ENCODE assay signal across 1 cellular context in genomic region chr11:65428578-65429068, GRCh38.
TF ChIP-seq lines count a peak whose summit lies in the region.

No MANE protein-coding gene starts in this region.

TF ChIP-seq in K562, 482 proteins besides CTCF, POLR2A, EP300 and RAD21 (continued from another document and continues in another):
- TF ChIP-seq, protein P1, sequence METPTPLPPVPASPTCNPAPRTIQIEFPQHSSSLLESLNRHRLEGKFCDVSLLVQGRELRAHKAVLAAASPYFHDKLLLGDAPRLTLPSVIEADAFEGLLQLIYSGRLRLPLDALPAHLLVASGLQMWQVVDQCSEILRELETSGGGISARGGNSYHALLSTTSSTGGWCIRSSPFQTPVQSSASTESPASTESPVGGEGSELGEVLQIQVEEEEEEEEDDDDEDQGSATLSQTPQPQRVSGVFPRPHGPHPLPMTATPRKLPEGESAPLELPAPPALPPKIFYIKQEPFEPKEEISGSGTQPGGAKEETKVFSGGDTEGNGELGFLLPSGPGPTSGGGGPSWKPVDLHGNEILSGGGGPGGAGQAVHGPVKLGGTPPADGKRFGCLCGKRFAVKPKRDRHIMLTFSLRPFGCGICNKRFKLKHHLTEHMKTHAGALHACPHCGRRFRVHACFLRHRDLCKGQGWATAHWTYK (CRISPR knock-in tag; IDR thresholded peaks at IDR 0.05) = no peak
- TF ChIP-seq, protein P2, sequence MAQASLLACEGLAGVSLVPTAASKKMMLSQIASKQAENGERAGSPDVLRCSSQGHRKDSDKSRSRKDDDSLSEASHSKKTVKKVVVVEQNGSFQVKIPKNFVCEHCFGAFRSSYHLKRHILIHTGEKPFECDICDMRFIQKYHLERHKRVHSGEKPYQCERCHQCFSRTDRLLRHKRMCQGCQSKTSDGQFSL (CRISPR knock-in tag; IDR thresholded peaks at IDR 0.05) = no peak
- TF ChIP-seq, protein P2 (tag; IDR thresholded peaks at IDR 0.05) = no peak
- peak; percentile 84 for TF ChIP-seq FIP1L1 (IDR thresholded peaks at IDR 0.05; ENCODE audit: low read depth, low read length, poor library complexity, severe bottlenecking)
- TF ChIP-seq CTCFL (IDR thresholded peaks at IDR 0.05; ENCODE audit: borderline replicate concordance, insufficient read depth, low read depth, low read length, poor library complexity, severe bottlenecking) = no peak
- TF ChIP-seq TCF7L2 (IDR thresholded peaks at IDR 0.05; ENCODE audit: low read depth, low read length) = no peak
- no peak for TF ChIP-seq NR3C1 (CRISPR knock-in tag; IDR thresholded peaks at IDR 0.05)
- TF ChIP-seq NR0B1 (IDR thresholded peaks at IDR 0.05; ENCODE audit: partially characterized antibody) = no peak
- TF ChIP-seq ZNF384 (IDR thresholded peaks at IDR 0.05; ENCODE audit: low read depth, low read length) = no peak
- TF ChIP-seq TCFL5 (CRISPR knock-in tag; conservative IDR thresholded peaks at IDR 0.05) = no peak
- no peak for TF ChIP-seq ZNF140 (CRISPR knock-in tag; IDR thresholded peaks at IDR 0.05)
- peak; percentile 53; the same call in 1 of the 2 replicates for TF ChIP-seq CHD2 (IDR thresholded peaks at IDR 0.05; ENCODE audit: low read depth, low read length)
- no peak for TF ChIP-seq CCAR2 (IDR thresholded peaks at IDR 0.05; ENCODE audit: low read depth, low read length)
- peak; percentile 1 for TF ChIP-seq POLR2B (IDR thresholded peaks at IDR 0.05; ENCODE audit: low read depth, partially characterized antibody)
- no peak; the same call in 1 of the 2 replicates for TF ChIP-seq ZKSCAN1 (IDR thresholded peaks at IDR 0.05; ENCODE audit: low read depth, low read length)
- TF ChIP-seq SUPT5H (IDR thresholded peaks at IDR 0.05) = peak; percentile 73
- TF ChIP-seq TCF7 (IDR thresholded peaks at IDR 0.05; ENCODE audit: borderline replicate concordance) = 0 out of 2 replicates have a peak, but pooled peaks have one; percentile 48
- no peak for TF ChIP-seq NCOA2 (IDR thresholded peaks at IDR 0.05; ENCODE audit: partially characterized antibody in 2 of 2)
- peak; percentile 83 for TF ChIP-seq RBM22 (IDR thresholded peaks at IDR 0.05; ENCODE audit: low read depth, low read length, poor library complexity, severe bottlenecking)
- TF ChIP-seq YY1 (IDR thresholded peaks at IDR 0.05; ENCODE audit: borderline replicate concordance in 1 of 3, control insufficient read depth in 1 of 3, extremely low read depth in 1 of 3, insufficient read depth in 3 of 3, insufficient read length in 1 of 3, insufficient replicate concordance in 2 of 3, low read depth in 1 of 3, low read length in 2 of 3) = no peak
- no peak for TF ChIP-seq TCF3 (CRISPR knock-in tag; IDR thresholded peaks at IDR 0.05)
- TF ChIP-seq E2F8 (IDR thresholded peaks at IDR 0.05; ENCODE audit: low read depth, partially characterized antibody) = no peak
- no peak for TF ChIP-seq ZNF23 (CRISPR knock-in tag; IDR thresholded peaks at IDR 0.05)
- no peak for TF ChIP-seq HDAC1 (IDR thresholded peaks at IDR 0.05)
- TF ChIP-seq MIER1 (IDR thresholded peaks at IDR 0.05; ENCODE audit: low read depth) = no peak
- no peak for TF ChIP-seq ZC3H8 (IDR thresholded peaks at IDR 0.05)
- no peak for TF ChIP-seq ZNF253 (CRISPR knock-in tag; conservative IDR thresholded peaks at IDR 0.05)
- TF ChIP-seq ATF3 (IDR thresholded peaks at IDR 0.05) = no peak
- no peak for TF ChIP-seq ATF3 (CRISPR knock-in tag; conservative IDR thresholded peaks at IDR 0.05)
- no peak for TF ChIP-seq ADNP (tag; IDR thresholded peaks at IDR 0.05)
- no peak for TF ChIP-seq BRD4 (IDR thresholded peaks at IDR 0.05)
- TF ChIP-seq ZFP36 (IDR thresholded peaks at IDR 0.05; ENCODE audit: low read depth, low read length, partially characterized antibody) = no peak
- TF ChIP-seq, protein P3, sequence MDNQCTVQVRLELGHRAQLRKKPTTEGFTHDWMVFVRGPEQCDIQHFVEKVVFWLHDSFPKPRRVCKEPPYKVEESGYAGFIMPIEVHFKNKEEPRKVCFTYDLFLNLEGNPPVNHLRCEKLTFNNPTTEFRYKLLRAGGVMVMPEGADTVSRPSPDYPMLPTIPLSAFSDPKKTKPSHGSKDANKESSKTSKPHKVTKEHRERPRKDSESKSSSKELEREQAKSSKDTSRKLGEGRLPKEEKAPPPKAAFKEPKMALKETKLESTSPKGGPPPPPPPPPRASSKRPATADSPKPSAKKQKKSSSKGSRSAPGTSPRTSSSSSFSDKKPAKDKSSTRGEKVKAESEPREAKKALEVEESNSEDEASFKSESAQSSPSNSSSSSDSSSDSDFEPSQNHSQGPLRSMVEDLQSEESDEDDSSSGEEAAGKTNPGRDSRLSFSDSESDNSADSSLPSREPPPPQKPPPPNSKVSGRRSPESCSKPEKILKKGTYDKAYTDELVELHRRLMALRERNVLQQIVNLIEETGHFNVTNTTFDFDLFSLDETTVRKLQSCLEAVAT (IDR thresholded peaks at IDR 0.05) = 0 out of 4 replicates have a peak, but pooled peaks of 1 of the 2 experiments have one; percentile 49
- no peak for TF ChIP-seq KLF10 (CRISPR knock-in tag; IDR thresholded peaks at IDR 0.05)
- TF ChIP-seq ZFPM2 (CRISPR knock-in tag; IDR thresholded peaks at IDR 0.05) = no peak
- TF ChIP-seq ZNF77 (CRISPR knock-in tag; IDR thresholded peaks at IDR 0.05) = no peak
- TF ChIP-seq RUNX1 (IDR thresholded peaks at IDR 0.05; ENCODE audit: low read depth) = peak; percentile 30; the same call in 1 of the 2 replicates
- TF ChIP-seq, protein P4, sequence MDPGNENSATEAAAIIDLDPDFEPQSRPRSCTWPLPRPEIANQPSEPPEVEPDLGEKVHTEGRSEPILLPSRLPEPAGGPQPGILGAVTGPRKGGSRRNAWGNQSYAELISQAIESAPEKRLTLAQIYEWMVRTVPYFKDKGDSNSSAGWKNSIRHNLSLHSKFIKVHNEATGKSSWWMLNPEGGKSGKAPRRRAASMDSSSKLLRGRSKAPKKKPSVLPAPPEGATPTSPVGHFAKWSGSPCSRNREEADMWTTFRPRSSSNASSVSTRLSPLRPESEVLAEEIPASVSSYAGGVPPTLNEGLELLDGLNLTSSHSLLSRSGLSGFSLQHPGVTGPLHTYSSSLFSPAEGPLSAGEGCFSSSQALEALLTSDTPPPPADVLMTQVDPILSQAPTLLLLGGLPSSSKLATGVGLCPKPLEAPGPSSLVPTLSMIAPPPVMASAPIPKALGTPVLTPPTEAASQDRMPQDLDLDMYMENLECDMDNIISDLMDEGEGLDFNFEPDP (CRISPR knock-in tag; IDR thresholded peaks at IDR 0.05) = peak; percentile 3; the same call in 1 of the 2 replicates
- peak; percentile 68; the same call in 1 of the 2 replicates for TF ChIP-seq THAP12 (CRISPR knock-in tag; IDR thresholded peaks at IDR 0.05)
- TF ChIP-seq ELF4 (CRISPR knock-in tag; IDR thresholded peaks at IDR 0.05) = no peak; the same call in 1 of the 2 replicates
- TF ChIP-seq TRIM28 (IDR thresholded peaks at IDR 0.05) = no peak
- no peak for TF ChIP-seq HDAC2 (IDR thresholded peaks at IDR 0.05)
- 0 out of 4 replicates have a peak, but pooled peaks of 1 of the 2 experiments have one; percentile 4 for TF ChIP-seq SRF (CRISPR knock-in tag; IDR thresholded peaks at IDR 0.05)
- TF ChIP-seq, protein P5, sequence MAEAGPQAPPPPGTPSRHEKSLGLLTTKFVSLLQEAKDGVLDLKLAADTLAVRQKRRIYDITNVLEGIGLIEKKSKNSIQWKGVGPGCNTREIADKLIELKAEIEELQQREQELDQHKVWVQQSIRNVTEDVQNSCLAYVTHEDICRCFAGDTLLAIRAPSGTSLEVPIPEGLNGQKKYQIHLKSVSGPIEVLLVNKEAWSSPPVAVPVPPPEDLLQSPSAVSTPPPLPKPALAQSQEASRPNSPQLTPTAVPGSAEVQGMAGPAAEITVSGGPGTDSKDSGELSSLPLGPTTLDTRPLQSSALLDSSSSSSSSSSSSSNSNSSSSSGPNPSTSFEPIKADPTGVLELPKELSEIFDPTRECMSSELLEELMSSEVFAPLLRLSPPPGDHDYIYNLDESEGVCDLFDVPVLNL (CRISPR knock-in tag; IDR thresholded peaks at IDR 0.05; ENCODE audit: low read depth) = no peak
- no peak for TF ChIP-seq ZNF354B (CRISPR knock-in tag; IDR thresholded peaks at IDR 0.05)
- TF ChIP-seq MECOM (CRISPR knock-in tag; IDR thresholded peaks at IDR 0.05) = no peak
- TF ChIP-seq BRF1 (IDR thresholded peaks at IDR 0.05; ENCODE audit: borderline replicate concordance, extremely low read depth, insufficient read length) = no peak
- no peak for TF ChIP-seq ZBTB1 (CRISPR knock-in tag; IDR thresholded peaks at IDR 0.05; ENCODE audit: borderline replicate concordance, low read depth)
- TF ChIP-seq ESRRB (CRISPR knock-in tag; IDR thresholded peaks at IDR 0.05; ENCODE audit: borderline replicate concordance) = no peak; the same call in 1 of the 2 replicates
- no peak for TF ChIP-seq ZBTB7A (IDR thresholded peaks at IDR 0.05; ENCODE audit: borderline replicate concordance, control insufficient read depth, low read depth, low read length)
